7 cellular contexts compared by ENCODE assay signal in genomic region chr7:23808421-23808820, GRCh38.
"Had no signal": no experiment of that assay in that cellular context is flagged by ENCODE, and none has a peak within 500 bp of the region (broad histone marks: within the 10 kb centered on the region; RNA-seq: fewer than 3 reads in every experiment).

No MANE protein-coding gene starts in this region.

- H3K4me2 ChIP-seq: GM23338 had no signal

- DNase-seq: H7, IMR-90, KBM-7 had no signal

- H3K36me3 ChIP-seq: HAP-1 had no signal

- ATAC-seq: GM23338, HCT116 had no signal

- H3K4me1 ChIP-seq: HAP-1 had no signal

- H3K9me3 ChIP-seq: HAP-1 had no signal

- FAIRE-seq: HTR-8/SVneo had no signal

- H2AFZ ChIP-seq: GM23338 had no signal

- H3K4me3 ChIP-seq: GM23338, HAP-1 had no signal
